In the genomic region with DNA sequence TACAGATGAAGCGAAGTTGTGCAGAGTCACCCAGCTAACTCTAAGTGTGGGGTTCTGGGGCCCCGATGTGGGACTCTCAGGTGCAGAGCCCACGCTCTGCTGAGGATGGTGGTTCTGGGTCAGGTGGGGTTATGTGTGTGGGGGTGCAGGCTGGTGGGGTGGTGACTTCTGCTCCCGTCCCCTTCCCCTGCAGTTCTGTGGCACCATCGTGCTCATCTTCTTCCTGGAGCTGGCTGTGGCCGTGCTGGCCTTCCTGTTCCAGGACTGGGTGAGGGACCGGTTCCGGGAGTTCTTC, we compare ENCODE assay signal across 20 cellular contexts. TPM values are rescaled to one million over a fixed set of nuclear protein-coding genes. Genes with fewer than 3 reads are reported as not detected.
DNase-seq lines count a peak whose midpoint lies in the region; ATAC-seq and TF ChIP-seq lines count a peak whose summit lies in the region.
"Had no signal": no experiment of that assay in that cellular context is flagged by ENCODE, and none has a peak within 500 bp of the region (broad histone marks: within the 10 kb centered on the region; RNA-seq: fewer than 3 reads in every experiment).

No MANE protein-coding gene starts in this region.

- no peak for TF ChIP-seq CTCF in CD14-positive monocyte (IDR thresholded peaks at IDR 0.05)
- no peak for TF ChIP-seq CTCF in RWPE1 (conservative IDR thresholded peaks at IDR 0.05; ENCODE audit: low read depth)
- no peak for TF ChIP-seq CTCF in fibroblast of lung (conservative IDR thresholded peaks at IDR 0.05 in 1 of 2, IDR thresholded peaks at IDR 0.05 in 1 of 2; ENCODE audit: low read depth in 1 of 2, low read length in 2 of 2)

- no peak overlapping the region for H3K4me3 Mint-ChIP-seq in CD14-positive monocyte
- H3K4me3 Mint-ChIP-seq: memory B cell, nephron progenitor cell, WTC11 had no signal

- no peaks in the 10 kb centered on the region for H3K79me2 ChIP-seq in fibroblast of lung (ENCODE audit: control insufficient read depth, insufficient read depth, low read length)

- POLR2A ChIA-PET in RWPE1 (lab: Yijun Ruan, JAX; ENCODE audit: low non-redundant PET) = no interaction called here

- no peaks in the 10 kb centered on the region for H3K9me3 ChIP-seq in fibroblast of lung (ENCODE audit: control insufficient read depth, insufficient read depth, low read depth, low read length)
- H3K9me3 ChIP-seq: BE2C had no signal

- H3K4me2 ChIP-seq in fibroblast of lung (ENCODE audit: extremely low read depth, insufficient read depth, low read length) = no peak overlapping the region

- no peak overlapping the region for H2AFZ ChIP-seq in fibroblast of lung (ENCODE audit: low read length)
- H2AFZ ChIP-seq: GM23248 had no signal

- H3K27me3 Mint-ChIP-seq in CD14-positive monocyte (ENCODE audit: low read depth in 3 of 3) = no peaks in the 10 kb centered on the region
- H3K27me3 Mint-ChIP-seq: memory B cell, progenitor cell of endocrine pancreas had no signal

- peak overlapping the region in 5 of 7 donors; percentile 26 to 76 (median 64) for H3K27ac Mint-ChIP-seq in CD14-positive monocyte
- H3K27ac Mint-ChIP-seq: activated T-helper 2 cell treated with anti-CD3 and anti-CD28 coated beads, Interferon-gamma antibody, Interleukin-2, Interleukin-4, amounts not matched to agents 10 μg/mL and 5 μg/mL and 100 μg/mL, durations not matched to agents 14 hours and 24 hours and 36 hours; memory B cell; progenitor cell of endocrine pancreas; WTC11 had no signal

- H3K9ac ChIP-seq in fibroblast of lung (ENCODE audit: insufficient read depth, low read length) = peak overlapping the region; percentile 8
- H3K9ac ChIP-seq: GM23248 had no signal

- DNase-seq in CD14-positive monocyte (ENCODE audit: low spot score) (peak; percentile 25), RWPE1 (ENCODE audit: low spot score) (no peak), fibroblast of lung (ENCODE audit: low read depth in 2 of 2) (no peak), NCI-H82 (lab: John Stamatoyannopoulos, UW) (no peak)
- DNase-seq: amygdala, BE2C, DMS79, NCI-H2081, NCI-H510A treated with DMSO at 0.1 percent for 48 hours, nephron progenitor cell, SHP77, T-helper 2 cell had no signal

- no peak for ATAC-seq in HG03108 (IDR thresholded peaks at IDR 0.05; ENCODE audit: unreplicated experiment)
- no peak for ATAC-seq in HG03460 (IDR thresholded peaks at IDR 0.05; ENCODE audit: unreplicated experiment)
- ATAC-seq: WTC11 had no signal

- H3K27ac ChIP-seq in RWPE1 (peak overlapping the region; percentile 81), fibroblast of lung (ENCODE audit: insufficient read depth, low read length) (no peak overlapping the region), skin epidermis (peak overlapping the region in 11 of 21 experiments; percentile 18 to 79 (median 41))
- H3K27ac ChIP-seq: GM23248 had no signal

- intact Hi-C loops in CD14-positive monocyte (cut with micrococcal nuclease) = loop anchor here in 1 of 2 donors (5.0 kb wide), 1 partner anchor 122 kb away; no protein-coding TSS in a partner anchor

- no peaks in the 10 kb centered on the region for H3K9me3 Mint-ChIP-seq in CD14-positive monocyte
- H3K9me3 Mint-ChIP-seq: activated T-helper 2 cell treated with anti-CD3 and anti-CD28 coated beads, Interferon-gamma antibody, Interleukin-2, Interleukin-4, amounts not matched to agents 10 μg/mL and 5 μg/mL and 100 μg/mL, durations not matched to agents 14 hours and 24 hours and 36 hours; memory B cell; nephron progenitor cell; WTC11 had no signal

- no peaks in the 10 kb centered on the region for H3K27me3 ChIP-seq in fibroblast of lung (ENCODE audit: control insufficient read depth, insufficient read depth, low read length)
- H3K27me3 ChIP-seq: BE2C had no signal

- H3K4me1 Mint-ChIP-seq in CD14-positive monocyte = peaks cover 33% of the 10 kb centered on the region

- H4K20me1 ChIP-seq in fibroblast of lung (ENCODE audit: control insufficient read depth, extremely low read depth, insufficient read depth, low read length) = no peaks in the 10 kb centered on the region

- CTCF ChIA-PET in RWPE1 (lab: Yijun Ruan, JAX) = interaction anchor here (1.0 kb wide), 1 partner anchor 65 kb away, joined by 9 read pairs; no protein-coding TSS in a partner anchor

- peaks cover 76 to 88% of the 10 kb centered on the region in 2 donors for H3K36me3 Mint-ChIP-seq in CD14-positive monocyte

- H3K4me1 ChIP-seq in fibroblast of lung (ENCODE audit: control insufficient read depth, extremely low read depth, insufficient read depth, low read length) = peaks cover 4% of the 10 kb centered on the region
- H3K4me1 ChIP-seq: BE2C had no signal

- H3K4me3 ChIP-seq in fibroblast of lung (replicated peaks in 1 of 4; ENCODE audit: control extremely low read depth in 1 of 4, insufficient read depth in 1 of 4, low read depth in 3 of 4, low read length in 4 of 4) = no peak overlapping the region
- no peak overlapping the region for H3K4me3 ChIP-seq in skin epidermis
- H3K4me3 ChIP-seq: GM23248 had no signal

- peaks cover 11% of the 10 kb centered on the region for H3K36me3 ChIP-seq in fibroblast of lung (ENCODE audit: control insufficient read depth, insufficient read depth, low read length)
- H3K36me3 ChIP-seq: BE2C had no signal

RNA-seq across cellular contexts. Expression of a gene that starts 28.6 kb away (rescaled TPM):
- polyA plus RNA-seq in CD14-positive monocyte = not detected
- total RNA-seq in fibroblast of lung = not detected in 2 replicates
- not detected in 2 replicates for polyA plus RNA-seq in fibroblast of lung
- polyA plus RNA-seq in fibroblast of lung (2012) = not detected in 2 replicates
- polyA minus RNA-seq in fibroblast of lung (ENCODE audit: low replicate concordance) = not detected in 2 replicates
- total RNA-seq: GM23248 had no signal
- polyA plus RNA-seq: GM23248 had no signal

RNA-seq across cellular contexts. Expression of a gene that starts 54.9 kb away (rescaled TPM):
- polyA plus RNA-seq in CD14-positive monocyte (100 to 1,000 TPM; 123 to 160 TPM), fibroblast of lung (30.9 and 50.0 TPM in 2 replicates)
- 5.6 and 12.1 TPM in 2 replicates for total RNA-seq in fibroblast of lung
- 25.5 and 41.9 TPM in 2 replicates for polyA plus RNA-seq in fibroblast of lung (2012)
- 34.8 and 96.2 TPM in 2 replicates for polyA minus RNA-seq in fibroblast of lung (ENCODE audit: low replicate concordance)
